8 cellular contexts compared by ENCODE assay signal in the genomic region with DNA sequence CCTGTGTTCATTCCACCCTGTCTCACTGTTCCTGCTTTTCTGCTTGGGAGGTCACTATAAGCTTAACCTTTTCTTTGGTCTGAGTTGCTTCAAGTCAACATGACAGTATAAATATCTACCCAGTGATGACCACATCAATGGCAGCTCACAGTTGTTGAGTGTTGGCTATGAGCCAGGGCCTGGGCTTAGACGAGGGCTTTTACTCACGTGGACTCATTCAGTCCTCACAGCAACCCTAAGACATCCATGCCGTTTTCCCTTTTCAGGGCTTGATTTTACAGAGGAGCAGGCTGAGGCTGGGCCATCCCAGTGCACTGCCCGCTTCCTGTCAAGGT. TPM values are rescaled to one million over a fixed set of nuclear protein-coding genes. Genes with fewer than 3 reads are reported as not detected.
A peak's percentile ranks its signal among the peaks of the same experiment; 100 is the strongest.
DNase-seq lines count a peak whose midpoint lies in the region; ATAC-seq and TF ChIP-seq lines count a peak whose summit lies in the region.

No MANE protein-coding gene starts in this region.

- H3K36me3 ChIP-seq in lung (ENCODE audit: control insufficient read depth in 2 of 2, insufficient read depth in 2 of 2, low read length in 2 of 2) = peaks cover 27 to 65% of the 10 kb centered on the region in 2 donors
- H3K36me3 ChIP-seq in urinary bladder (ENCODE audit: insufficient read depth) = peaks cover 1% of the 10 kb centered on the region

- peak; percentile 39 for DNase-seq in stimulated activated CD4-positive, alpha-beta T cell treated with anti-CD3 and anti-CD28 coated beads, Interleukin-4, amount 100 ng/mL, for 24 hours
- DNase-seq in stimulated activated CD4-positive, alpha-beta T cell treated with anti-CD3 and anti-CD28 coated beads, Interleukin-1b, Interleukin-23, amount 100 ng/mL, for 48 hours = no peak
- DNase-seq in astrocyte of the hippocampus (ENCODE audit: low read depth, low spot score) = peak; percentile 78
- peak; percentile 71 for DNase-seq in lung (ENCODE audit: low spot score)
- no peak for DNase-seq in RPMI8226
- no peak for DNase-seq in NCI-H345 (lab: John Stamatoyannopoulos, UW)

- H3K27ac ChIP-seq in lung (ENCODE audit: low read depth in 1 of 2, low read length in 1 of 2) = peak overlapping the region; percentile 86 to 93
- H3K27ac ChIP-seq in urinary bladder (ENCODE audit: low read depth) = peak overlapping the region; percentile 30

- H3K9me3 ChIP-seq in lung (ENCODE audit: control insufficient read depth in 2 of 2, insufficient read depth in 1 of 2, low read length in 1 of 2) = no peaks in the 10 kb centered on the region

- no peak for ATAC-seq in lung (ENCODE audit: insufficient read depth, low FRiP score)
- ATAC-seq in GM18870 (IDR thresholded peaks at IDR 0.05; ENCODE audit: unreplicated experiment) = no peak

- H3K4me1 ChIP-seq in lung (ENCODE audit: control insufficient read depth in 2 of 2, insufficient read depth in 2 of 2, low read length in 2 of 2) (peaks cover 11 to 33% of the 10 kb centered on the region in 2 donors), urinary bladder (ENCODE audit: insufficient read depth) (no peaks in the 10 kb centered on the region)

- TF ChIP-seq CTCF in lung (IDR thresholded peaks at IDR 0.05; ENCODE audit: control extremely low read depth, extremely low read depth) = no peak

- 33 to 51% methylated on average over 4 of the region's 4 CpGs for WGBS in lung, 2 donors
- WGBS in urinary bladder = 23% methylated on average over 4 of the region's 4 CpGs

- no peaks in the 10 kb centered on the region for H3K27me3 ChIP-seq in lung (ENCODE audit: control insufficient read depth, insufficient read depth)

- H3K4me3 ChIP-seq in lung = no peak overlapping the region
- no peak overlapping the region for H3K4me3 ChIP-seq in urinary bladder (ENCODE audit: low read depth, low read length)

RNA-seq across cellular contexts. Expression of gene CCDC97, which starts 10.2 kb away (rescaled TPM):
- 10 to 100 TPM; 19.7 to 39.9 TPM for total RNA-seq in lung
- polyA plus RNA-seq in lung = 10 to 100 TPM; 13.2 to 22.2 TPM
- total RNA-seq in urinary bladder = 7.2 TPM
- 18.0 TPM for polyA plus RNA-seq in urinary bladder

RNA-seq across cellular contexts. Expression of gene HNRNPUL1, which starts 35.5 kb away (rescaled TPM):
- 100 to 1,000 TPM; 192 to 198 TPM for total RNA-seq in lung
- 10 to 100 TPM; 92.2 to 96.0 TPM for polyA plus RNA-seq in lung
- 79.3 TPM for total RNA-seq in urinary bladder
- polyA plus RNA-seq in urinary bladder = 123 TPM

RNA-seq across cellular contexts. Expression of gene TGFB1, which starts 54.0 kb away (rescaled TPM):
- total RNA-seq in lung (10 to 100 TPM; 18.0 to 88.8 TPM), urinary bladder (9.2 TPM)
- polyA plus RNA-seq in lung (10 to 100 TPM; 27.8 to 67.3 TPM), urinary bladder (58.9 TPM)

Comparison
In these comparisons a context has a peak if more than half of its experiments do, and no peak if none do; other contexts are left out.
1. DNase-seq: peak in stimulated activated CD4-positive, alpha-beta T cell treated with anti-CD3 and anti-CD28 coated beads, Interleukin-4, amount 100 ng/mL, for 24 hours (single experiment), astrocyte of the hippocampus (single experiment) and lung (single experiment); none in stimulated activated CD4-positive, alpha-beta T cell treated with anti-CD3 and anti-CD28 coated beads, Interleukin-1b, Interleukin-23, amount 100 ng/mL, for 48 hours (single experiment), RPMI8226 (single experiment) and NCI-H345 (single experiment).